In the genomic region with DNA sequence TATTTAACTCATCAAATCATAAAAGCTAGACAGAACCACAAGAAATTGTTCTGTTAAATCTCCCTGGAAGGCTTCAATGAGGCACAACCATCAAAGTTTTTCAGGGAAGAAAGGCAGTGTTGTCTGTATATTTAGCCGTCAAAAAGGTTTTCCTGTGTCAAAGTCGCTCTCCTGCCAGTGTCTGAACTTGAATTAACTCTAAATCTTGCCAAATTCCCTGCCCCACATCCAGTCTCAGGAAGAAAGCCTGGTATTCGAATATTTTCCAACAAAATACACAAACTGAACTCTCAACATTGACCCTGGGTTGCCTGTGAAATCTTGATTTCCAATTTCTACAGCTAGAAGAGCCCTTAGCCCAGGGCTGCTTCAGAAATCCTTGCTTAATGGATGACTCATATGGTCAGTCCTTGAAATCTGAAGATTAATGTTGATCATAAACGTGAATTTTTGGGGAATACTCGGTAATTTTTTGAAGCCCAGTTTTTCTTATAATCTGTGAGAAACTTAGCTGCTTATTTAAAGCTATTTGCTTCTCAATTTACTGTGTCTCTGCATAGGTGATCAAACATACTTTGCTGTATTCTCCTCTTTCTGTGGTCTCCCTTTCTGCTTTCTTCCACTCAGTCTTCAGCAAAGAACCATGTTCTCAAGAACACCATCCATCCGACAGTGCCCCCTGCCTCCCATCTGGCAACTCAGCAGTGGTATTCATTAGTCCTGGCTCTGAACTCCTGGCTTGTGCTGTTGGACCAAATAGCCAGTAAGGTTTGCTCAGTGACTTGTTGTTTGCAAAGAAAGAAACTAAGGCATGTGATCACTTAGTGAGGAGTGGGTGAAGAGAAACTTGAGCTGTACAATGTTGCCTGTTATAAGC, we compare ENCODE assay signal across 11 cellular contexts.
DNase-seq lines count a peak whose midpoint lies in the region; TF ChIP-seq lines count a peak whose summit lies in the region.
"Had no signal": no experiment of that assay in that cellular context is flagged by ENCODE, and none has a peak within 500 bp of the region (broad histone marks: within the 10 kb centered on the region; RNA-seq: fewer than 3 reads in every experiment).

No MANE protein-coding gene starts in this region.

- H3K27ac ChIP-seq in OCI-LY3 (ENCODE audit: low read length) (no peak overlapping the region), parathyroid adenoma (no peak overlapping the region)
- H3K27ac ChIP-seq: adrenal gland, thoracic aorta had no signal

- H3K4me2 ChIP-seq in OCI-LY3 (ENCODE audit: low read length), result no peak overlapping the region
- H3K4me2 ChIP-seq in parathyroid adenoma (ENCODE audit: low read length), result no peak overlapping the region

- H3K79me2 ChIP-seq in OCI-LY3 (ENCODE audit: low read length) (no peaks in the 10 kb centered on the region), parathyroid adenoma (no peaks in the 10 kb centered on the region)

- H3K4me3 ChIP-seq in OCI-LY3 (ENCODE audit: low read length) (no peak overlapping the region), fibroblast of mammary gland (ENCODE audit: control insufficient read depth, low read depth, low read length) (no peak overlapping the region), parathyroid adenoma (ENCODE audit: low read depth, low read length) (no peak overlapping the region)
- H3K4me3 ChIP-seq: adrenal gland, thoracic aorta had no signal

- peaks cover 3% of the 10 kb centered on the region for H3K4me1 ChIP-seq in OCI-LY3 (ENCODE audit: low read length)
- no peaks in the 10 kb centered on the region for H3K4me1 ChIP-seq in parathyroid adenoma

- no peaks in the 10 kb centered on the region for H3K36me3 ChIP-seq in OCI-LY3 (replicated peaks; ENCODE audit: low read depth, low read length)
- no peaks in the 10 kb centered on the region for H3K36me3 ChIP-seq in parathyroid adenoma (ENCODE audit: control insufficient read depth, insufficient read depth, low read length)
- H3K36me3 ChIP-seq: adrenal gland, thoracic aorta had no signal

- no peaks in the 10 kb centered on the region for H3K9me3 ChIP-seq in OCI-LY3 (ENCODE audit: insufficient read depth, low read length)
- H3K9me3 ChIP-seq in parathyroid adenoma (ENCODE audit: control insufficient read depth, low read length), result no peaks in the 10 kb centered on the region
- H3K9me3 ChIP-seq: adrenal gland, thoracic aorta had no signal

- DNase-seq in ELR (ENCODE audit: low read depth) (peak; percentile 37), fibroblast of mammary gland (ENCODE audit: low read depth) (peak; percentile 73), DMS153 treated with DMSO at 0.1 percent for 48 hours (lab: John Stamatoyannopoulos, UW; ENCODE audit: unreplicated experiment) (no peak), NCI-H1417 (lab: John Stamatoyannopoulos, UW) (no peak), SHP77 (lab: John Stamatoyannopoulos, UW) (no peak), hepatic stellate cell (ENCODE audit: low spot score) (no peak)
- DNase-seq: nephron progenitor cell had no signal

- H3K27me3 ChIP-seq in OCI-LY3 (ENCODE audit: low read depth, low read length) (no peaks in the 10 kb centered on the region), parathyroid adenoma (ENCODE audit: control insufficient read depth, insufficient read depth, low read length) (no peaks in the 10 kb centered on the region)
- H3K27me3 ChIP-seq: adrenal gland had no signal

- no peaks in the 10 kb centered on the region for H4K20me1 ChIP-seq in OCI-LY3 (ENCODE audit: insufficient read depth, low read length)

- no peak overlapping the region for H2AFZ ChIP-seq in OCI-LY3 (ENCODE audit: low read depth, low read length)
- H2AFZ ChIP-seq in parathyroid adenoma, result no peak overlapping the region

- 0 out of 2 replicates have a peak, but pooled peaks have one; percentile 30 for TF ChIP-seq CTCF in OCI-LY3 (IDR thresholded peaks at IDR 0.05; ENCODE audit: low read depth, low read length)
- TF ChIP-seq CTCF in fibroblast of mammary gland (conservative IDR thresholded peaks at IDR 0.05; ENCODE audit: control insufficient read depth, insufficient read depth, low read depth, low read length), result peak; percentile 58
- TF ChIP-seq CTCF in parathyroid adenoma (IDR thresholded peaks at IDR 0.05), result peak; percentile 33

- no peak overlapping the region for H3K9ac ChIP-seq in OCI-LY3 (ENCODE audit: low read length)
- H3K9ac ChIP-seq in parathyroid adenoma, result no peak overlapping the region

Comparison
In these comparisons a context has a peak if more than half of its experiments do, and no peak if none do; other contexts are left out.
1. DNase-seq: peak in ELR (single experiment) and fibroblast of mammary gland (single experiment); none in DMS153 treated with DMSO at 0.1 percent for 48 hours (single experiment), NCI-H1417 (0 of 3), SHP77 (0 of 2) and hepatic stellate cell (single experiment).
2. Peak in every context shown above with its lines, with median percentiles within 50 percentile points of each other: CTCF ChIP-seq.